11 cellular contexts compared by ENCODE assay signal in the genomic region with DNA sequence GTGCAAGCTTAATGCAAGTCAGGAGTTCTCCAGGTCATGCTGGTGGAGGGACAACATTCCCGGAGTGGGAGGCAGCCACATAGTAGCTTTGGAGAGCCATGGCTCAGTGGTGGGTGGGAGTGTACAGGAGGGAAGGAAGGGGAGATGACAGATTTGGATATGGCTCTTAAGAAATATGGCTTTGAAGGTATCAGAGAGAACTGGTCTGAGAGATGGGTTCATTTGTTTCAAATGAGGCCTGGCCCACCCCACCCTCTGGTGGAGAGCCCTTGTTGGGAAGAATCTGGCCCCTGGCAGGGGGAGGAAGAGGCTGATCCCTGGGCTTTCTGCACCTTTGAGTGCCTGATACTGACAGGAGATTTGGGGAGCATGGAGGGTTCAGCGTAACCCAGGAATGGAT. TPM values are rescaled to one million over a fixed set of nuclear protein-coding genes. Genes with fewer than 3 reads are reported as not detected.
"Had no signal": no experiment of that assay in that cellular context is flagged by ENCODE, and none has a peak within 500 bp of the region (broad histone marks: within the 10 kb centered on the region; RNA-seq: fewer than 3 reads in every experiment).

No MANE protein-coding gene starts in this region.

- DNase-seq: GM23248, GOT3, H9, HCEC 1CT, HFFc6, KG1 had no signal

- H3K4me3 Mint-ChIP-seq: H9, HFFc6, IgD-negative memory B cell had no signal

- H3K4me3 ChIP-seq: GM23248 had no signal

- H3K9me3 Mint-ChIP-seq: H9, HFFc6, IgD-negative memory B cell had no signal

- H3K27ac ChIP-seq: GM23248, HL-60 had no signal

- H2AFZ ChIP-seq: GM23248 had no signal

- H3K36me3 Mint-ChIP-seq: IgD-negative memory B cell had no signal

- FAIRE-seq: H54, HepG2 had no signal

- H3K27ac Mint-ChIP-seq: H9, HFFc6, IgD-negative memory B cell had no signal

- H3K9ac ChIP-seq: GM23248 had no signal

RNA-seq across cellular contexts. Expression of a gene that starts 6.1 kb away (rescaled TPM):
- total RNA-seq: GM23248, HepG2, HFFc6, HT1080 had no signal
- polyA plus RNA-seq: GM23248, HepG2, IgD-negative memory B cell had no signal

RNA-seq across cellular contexts. Expression of a gene that starts 55.7 kb away (rescaled TPM):
- total RNA-seq: GM23248, H9, HepG2, HFFc6, HT1080 had no signal
- polyA plus RNA-seq: GM23248, HepG2, IgD-negative memory B cell had no signal
